ENCODE assay signal across 1 cellular context in genomic region chr4:180999217-180999616, GRCh38.
TF ChIP-seq lines count a peak whose summit lies in the region.

No MANE protein-coding gene starts in this region.

TF ChIP-seq in WTC11, 78 proteins besides CTCF, POLR2A, EP300 and RAD21 (continued from another document):
- TF ChIP-seq NFYB (CRISPR knock-in tag; conservative IDR thresholded peaks at IDR 0.05; ENCODE audit: low read depth), result no peak
- TF ChIP-seq KAT7 (CRISPR knock-in tag; IDR thresholded peaks at IDR 0.05; ENCODE audit: borderline replicate concordance), result no peak
- no peak for TF ChIP-seq ATF2 (CRISPR knock-in tag; IDR thresholded peaks at IDR 0.05; ENCODE audit: borderline replicate concordance, low read depth)
- TF ChIP-seq CREB1 (CRISPR knock-in tag; IDR thresholded peaks at IDR 0.05), result no peak
- no peak for TF ChIP-seq RORB (CRISPR knock-in tag; IDR thresholded peaks at IDR 0.05)
- no peak for TF ChIP-seq SMAD3 (CRISPR knock-in tag; IDR thresholded peaks at IDR 0.05; ENCODE audit: borderline replicate concordance)
